ENCODE assay signal across 9 cellular contexts in genomic region chr20:47316776-47317126, GRCh38. TPM values are rescaled to one million over a fixed set of nuclear protein-coding genes. Genes with fewer than 3 reads are reported as not detected.
DNase-seq lines count a peak whose midpoint lies in the region; ATAC-seq and TF ChIP-seq lines count a peak whose summit lies in the region.
"Had no signal": no experiment of that assay in that cellular context is flagged by ENCODE, and none has a peak within 500 bp of the region (broad histone marks: within the 10 kb centered on the region; RNA-seq: fewer than 3 reads in every experiment).

No MANE protein-coding gene starts in this region.

- peak overlapping the region in 7 of 10 donors; percentile 19 to 80 (median 53) for H3K4me3 Mint-ChIP-seq in naive thymus-derived CD4-positive, alpha-beta T cell

- H3K36me3 ChIP-seq in cardiac muscle cell (no peaks in the 10 kb centered on the region), upper lobe of right lung (no peaks in the 10 kb centered on the region)
- peaks cover 0 to 8% (median 0%) of the 10 kb centered on the region in 3 experiments for H3K36me3 ChIP-seq in naive thymus-derived CD4-positive, alpha-beta T cell (ENCODE audit: control insufficient read depth in 2 of 3, insufficient read depth in 3 of 3, low read length in 3 of 3)

- TF ChIP-seq CTCF in cardiac muscle cell (IDR thresholded peaks at IDR 0.05; ENCODE audit: low read depth, low read length) = no peak
- no peak for TF ChIP-seq CTCF in coronary artery (IDR thresholded peaks at IDR 0.05)
- TF ChIP-seq CTCF in upper lobe of right lung (IDR thresholded peaks at IDR 0.05) = no peak

- H3K9me3 ChIP-seq in cardiac muscle cell (ENCODE audit: low read depth) (no peaks in the 10 kb centered on the region), upper lobe of right lung (no peaks in the 10 kb centered on the region)
- no peaks in the 10 kb centered on the region for H3K9me3 ChIP-seq in naive thymus-derived CD4-positive, alpha-beta T cell (ENCODE audit: control insufficient read depth in 2 of 3, low read length in 3 of 3)

- peak overlapping the region in 8 of 9 donors; percentile 39 to 92 (median 86) for H3K27ac Mint-ChIP-seq in naive thymus-derived CD4-positive, alpha-beta T cell

- no peak for DNase-seq in cardiac muscle cell (ENCODE audit: low read depth in 1 of 2, low spot score in 1 of 2)
- DNase-seq in Right ventricle myocardium inferior (ENCODE audit: missing footprints) = no peak
- no peak for DNase-seq in coronary artery (ENCODE audit: low spot score)
- DNase-seq in naive thymus-derived CD4-positive, alpha-beta T cell = no peak
- peak; percentile 40 for DNase-seq in upper lobe of right lung
- DNase-seq in GM19238 (ENCODE audit: insufficient read length, low spot score) = no peak
- DNase-seq: DMS 273 treated with DMSO at 0.1 percent for 48 hours had no signal

- peaks cover 0 to 14% (median 4%) of the 10 kb centered on the region in 5 donors for H3K36me3 Mint-ChIP-seq in naive thymus-derived CD4-positive, alpha-beta T cell

- H3K4me1 ChIP-seq in cardiac muscle cell (ENCODE audit: low read depth) (peaks cover 59% of the 10 kb centered on the region), upper lobe of right lung (peaks cover 81% of the 10 kb centered on the region)
- peaks cover 12 to 30% of the 10 kb centered on the region in 2 donors for H3K4me1 ChIP-seq in naive thymus-derived CD4-positive, alpha-beta T cell (ENCODE audit: control insufficient read depth in 2 of 2, insufficient read depth in 2 of 2, low read length in 2 of 2)

- H3K9me3 Mint-ChIP-seq in naive thymus-derived CD4-positive, alpha-beta T cell = peaks cover 0 to 1% (median 0%) of the 10 kb centered on the region in 11 donors

- H3K27me3 ChIP-seq in cardiac muscle cell (no peaks in the 10 kb centered on the region), upper lobe of right lung (no peaks in the 10 kb centered on the region)
- H3K27me3 ChIP-seq in naive thymus-derived CD4-positive, alpha-beta T cell (ENCODE audit: control insufficient read depth in 2 of 2, insufficient read depth in 2 of 2, low read length in 2 of 2) = no peaks in the 10 kb centered on the region

- CTCF ChIA-PET in naive thymus-derived CD4-positive, alpha-beta T cell (lab: Charles Lee) = interaction anchor here (1.1 to 2.2 kb wide), 3 partner anchors 14 to 67 kb away, joined by 3 to 8 read pairs (median 3); partner anchors contain the start of gene ZMYND8

- intact Hi-C loops in Right ventricle myocardium inferior (cut with DNase I) = loop anchor here (1.0 to 5.0 kb wide), 2 partner anchors 44 kb away; no protein-coding TSS in a partner anchor
- intact Hi-C loops in naive thymus-derived CD4-positive, alpha-beta T cell (cut with micrococcal nuclease) = loop anchor here (2.0 to 5.0 kb wide), 2 partner anchors 36 to 40 kb away; partner anchors contain the start of gene ZMYND8 (in 1 of the 2)
- intact Hi-C loops in upper lobe of right lung (cut with DNase I) = loop anchor here (5.0 kb wide), 1 partner anchor 41 kb away; the partner anchor contains the start of gene ZMYND8

- H3K27me3 Mint-ChIP-seq in naive thymus-derived CD4-positive, alpha-beta T cell = no peaks in the 10 kb centered on the region

- H3K27ac ChIP-seq in cardiac muscle cell = peak overlapping the region; percentile 97
- H3K27ac ChIP-seq in coronary artery = peak overlapping the region; percentile 88 to 97
- H3K27ac ChIP-seq in naive thymus-derived CD4-positive, alpha-beta T cell (ENCODE audit: low read depth, low read length) = peak overlapping the region; percentile 55
- H3K27ac ChIP-seq in upper lobe of right lung = peak overlapping the region; percentile 99

- POLR2A ChIA-PET in naive thymus-derived CD4-positive, alpha-beta T cell (lab: Charles Lee) = interaction anchor here (1.5 kb wide), 1 partner anchor 11 kb away, joined by 3 read pairs; no protein-coding TSS in a partner anchor

- ATAC-seq in Right ventricle myocardium inferior (no peak), upper lobe of right lung (no peak), GM21526 (IDR thresholded peaks at IDR 0.05; ENCODE audit: low FRiP score, unreplicated experiment) (no peak), GM21786 (IDR thresholded peaks at IDR 0.05; ENCODE audit: unreplicated experiment) (no peak)
- ATAC-seq in naive thymus-derived CD4-positive, alpha-beta T cell = no peak

- H3K4me1 Mint-ChIP-seq in naive thymus-derived CD4-positive, alpha-beta T cell = peaks cover 29 to 86% (median 73%) of the 10 kb centered on the region in 7 donors

- no peak overlapping the region for H3K4me3 ChIP-seq in cardiac muscle cell
- peak overlapping the region; percentile 22 for H3K4me3 ChIP-seq in coronary artery
- no peak overlapping the region for H3K4me3 ChIP-seq in naive thymus-derived CD4-positive, alpha-beta T cell (ENCODE audit: low read length)
- H3K4me3 ChIP-seq in upper lobe of right lung = no peak overlapping the region

RNA-seq across cellular contexts. Expression of gene ZMYND8, which starts 39.7 kb away (rescaled TPM):
- 33.0 and 45.0 TPM in 2 replicates for total RNA-seq in cardiac muscle cell
- polyA plus RNA-seq in cardiac muscle cell = 27.5 and 27.6 TPM in 2 replicates
- total RNA-seq in Right ventricle myocardium inferior = 36.1 TPM
- 10 to 100 TPM; 54.5 to 83.0 (median 68.5) TPM for total RNA-seq in naive thymus-derived CD4-positive, alpha-beta T cell
- 10 to 100 TPM; 12.7 to 28.7 TPM for polyA plus RNA-seq in naive thymus-derived CD4-positive, alpha-beta T cell
- 45.7 TPM for total RNA-seq in upper lobe of right lung
